In genomic region chr19:45817010-45817724, GRCh38 we compare ENCODE assay signal across 8 cellular contexts. TPM values are rescaled to one million over a fixed set of nuclear protein-coding genes. Genes with fewer than 3 reads are reported as not detected.
DNase-seq lines count a peak whose midpoint lies in the region; ATAC-seq and TF ChIP-seq lines count a peak whose summit lies in the region.

No MANE protein-coding gene starts in this region.

- no peaks in the 10 kb centered on the region for H3K27me3 ChIP-seq in PC-3 (ENCODE audit: low read length)
- peaks cover 0 to 19% (median 0%) of the 10 kb centered on the region in 4 donors for H3K27me3 ChIP-seq in esophagus squamous epithelium
- H3K27me3 ChIP-seq in naive thymus-derived CD4-positive, alpha-beta T cell (ENCODE audit: control insufficient read depth in 2 of 2, insufficient read depth in 2 of 2, low read length in 2 of 2) = no peaks in the 10 kb centered on the region

- H3K27ac ChIP-seq in PC-3 (ENCODE audit: low read length) = no peak overlapping the region
- no peak overlapping the region for H3K27ac ChIP-seq in esophagus squamous epithelium
- no peak overlapping the region for H3K27ac ChIP-seq in naive thymus-derived CD4-positive, alpha-beta T cell (ENCODE audit: low read depth, low read length)

- H3K9ac ChIP-seq in PC-3 (ENCODE audit: low read length) = no peak overlapping the region

- no peaks in the 10 kb centered on the region; the same call in 1 of the 2 replicates for H3K36me3 ChIP-seq in PC-3 (ENCODE audit: low read depth, low read length)
- H3K36me3 ChIP-seq in esophagus squamous epithelium = peaks cover 0 to 37% (median 0%) of the 10 kb centered on the region in 3 donors
- H3K36me3 ChIP-seq in naive thymus-derived CD4-positive, alpha-beta T cell (ENCODE audit: control insufficient read depth in 2 of 3, insufficient read depth in 3 of 3, low read length in 3 of 3) = peaks cover 0 to 28% (median 0%) of the 10 kb centered on the region in 3 experiments

- H3K4me3 ChIP-seq in PC-3 (ENCODE audit: low read length) (no peak overlapping the region), esophagus squamous epithelium (no peak overlapping the region)
- H3K4me3 ChIP-seq in naive thymus-derived CD4-positive, alpha-beta T cell (ENCODE audit: low read length) = no peak overlapping the region

- ATAC-seq in GM21529 (IDR thresholded peaks at IDR 0.05; ENCODE audit: unreplicated experiment) = peak; percentile 89
- peak; percentile 90 for ATAC-seq in PC-3
- peak; percentile 100 for ATAC-seq in naive thymus-derived CD4-positive, alpha-beta T cell
- peak; percentile 94 to 97 for ATAC-seq in stimulated activated naive B cell treated with anti-CD40 and anti-IgM and Interleukin-4, amounts not matched to agents 10 μg/mL and 1 μg/mL and 100 μg/mL, for 72 hours (replicated peaks)

- peak overlapping the region; percentile 72 to 92 (median 83) for H3K27ac Mint-ChIP-seq in IgD-negative memory B cell
- H3K27ac Mint-ChIP-seq in naive thymus-derived CD4-positive, alpha-beta T cell = peak overlapping the region in 7 of 9 donors; percentile 25 to 93 (median 42)
- peak overlapping the region; percentile 20 for H3K27ac Mint-ChIP-seq in stimulated activated naive B cell treated with anti-CD40 and anti-IgM and Interleukin-4, amounts not matched to agents 10 μg/mL and 1 μg/mL and 100 μg/mL, for 72 hours

- CTCF ChIA-PET in PC-3 (lab: Charles Lee) = interaction anchor here (0.5 to 0.7 kb wide), 7 partner anchors 11 to 438 kb away, joined by 3 to 13 read pairs (median 5); partner anchors contain the start of genes FBXO46 and SIX5
- CTCF ChIA-PET in naive thymus-derived CD4-positive, alpha-beta T cell (lab: Charles Lee) = interaction anchor here (0.6 to 2.4 kb wide), 10 partner anchors 9 to 192 kb away, joined by 3 to 12 read pairs (median 5); partner anchors contain the start of genes IRF2BP1, SIX5 and SYMPK

- no peaks in the 10 kb centered on the region for H3K36me3 Mint-ChIP-seq in IgD-negative memory B cell
- peaks cover 0 to 8% (median 3%) of the 10 kb centered on the region in 5 donors for H3K36me3 Mint-ChIP-seq in naive thymus-derived CD4-positive, alpha-beta T cell
- peaks cover 46 to 51% of the 10 kb centered on the region in 2 donors for H3K36me3 Mint-ChIP-seq in stimulated activated naive B cell treated with anti-CD40 and anti-IgM and Interleukin-4, amounts not matched to agents 10 μg/mL and 1 μg/mL and 100 μg/mL, for 72 hours

- 13 to 17% methylated on average over 14 to 20 of the region's 24 CpGs for WGBS in esophagus squamous epithelium, 2 donors

- H4K20me1 ChIP-seq in PC-3 (ENCODE audit: low read length) = no peaks in the 10 kb centered on the region

- H3F3A ChIP-seq in PC-3 (ENCODE audit: low read length, unreplicated experiment) = no peaks in the 10 kb centered on the region

- peak; percentile 81 for DNase-seq in DMS 273 treated with DMSO at 0.1 percent for 48 hours (lab: John Stamatoyannopoulos, UW)
- peak; percentile 91 for DNase-seq in PC-3
- DNase-seq in activated T-cell treated with anti-CD3 and anti-CD28 coated beads for 48 hours (ENCODE audit: low read depth) = peak; percentile 93
- DNase-seq in esophagus squamous epithelium (lab: John Stamatoyannopoulos, UW) = peak; percentile 66
- peak; percentile 88 to 96 (median 93) for DNase-seq in naive thymus-derived CD4-positive, alpha-beta T cell
- peak; percentile 91 for DNase-seq in stimulated activated naive B cell treated with anti-CD40 and anti-IgM and Interleukin-4, amounts not matched to agents 10 μg/mL and 1 μg/mL and 100 μg/mL, for 72 hours

- H3K9me3 ChIP-seq in PC-3 (ENCODE audit: low read length) = no peaks in the 10 kb centered on the region
- H3K9me3 ChIP-seq in esophagus squamous epithelium = no peaks in the 10 kb centered on the region
- H3K9me3 ChIP-seq in naive thymus-derived CD4-positive, alpha-beta T cell (ENCODE audit: control insufficient read depth in 2 of 3, low read length in 3 of 3) = no peaks in the 10 kb centered on the region

- peak; percentile 92 for TF ChIP-seq CTCF in PC-3 (conservative IDR thresholded peaks at IDR 0.05; ENCODE audit: low read depth, low read length)
- peak; percentile 92 to 98 (median 96) for TF ChIP-seq CTCF in esophagus squamous epithelium (IDR thresholded peaks at IDR 0.05)

- H3K4me3 Mint-ChIP-seq in IgD-negative memory B cell = peak overlapping the region in 3 of 4 donors; percentile 22 to 41 (median 36)
- peak overlapping the region in 5 of 10 donors; percentile 16 to 54 (median 45) for H3K4me3 Mint-ChIP-seq in naive thymus-derived CD4-positive, alpha-beta T cell
- H3K4me3 Mint-ChIP-seq in stimulated activated naive B cell treated with anti-CD40 and anti-IgM and Interleukin-4, amounts not matched to agents 10 μg/mL and 1 μg/mL and 100 μg/mL, for 72 hours = peak overlapping the region in 1 of 2 donors; percentile 22

- no peak overlapping the region for H2AFZ ChIP-seq in PC-3 (ENCODE audit: low read length)

- no peak overlapping the region for H3K4me2 ChIP-seq in PC-3 (ENCODE audit: low read length)

- H3K4me1 ChIP-seq in PC-3 (ENCODE audit: insufficient read depth, low read length) = no peaks in the 10 kb centered on the region; the same call in 1 of the 2 replicates
- H3K4me1 ChIP-seq in esophagus squamous epithelium = peaks cover 19 to 70% (median 20%) of the 10 kb centered on the region in 3 donors
- H3K4me1 ChIP-seq in naive thymus-derived CD4-positive, alpha-beta T cell (ENCODE audit: control insufficient read depth in 2 of 2, insufficient read depth in 2 of 2, low read length in 2 of 2) = peaks cover 0 to 4% of the 10 kb centered on the region in 2 donors

- POLR2A ChIA-PET in PC-3 (lab: Charles Lee; ENCODE audit: unreplicated experiment) = no interaction called here
- POLR2A ChIA-PET in naive thymus-derived CD4-positive, alpha-beta T cell (lab: Charles Lee) = interaction anchor here (1.2 kb wide), 1 partner anchor 48 kb away, joined by 5 read pairs; the partner anchor contains the start of gene SIX5

- intact Hi-C loops in PC-3 (cut with micrococcal nuclease) = loop anchor here (1.0 kb wide), 1 partner anchor 18 kb away; no protein-coding TSS in a partner anchor
- intact Hi-C loops in esophagus squamous epithelium (cut with DNase I) = no loop called here
- intact Hi-C loops in naive thymus-derived CD4-positive, alpha-beta T cell (cut with micrococcal nuclease) = loop anchor here (1.0 to 5.0 kb wide), 7 partner anchors 38 to 199 kb away; partner anchors contain the start of genes SYMPK (in 2 of the 2), FOXA3 (in 1 of the 2) and MYPOP (in 1 of the 2)

- no peak for TF ChIP-seq POLR2A in esophagus squamous epithelium (IDR thresholded peaks at IDR 0.05)

- H3K79me2 ChIP-seq in PC-3 (ENCODE audit: low read length) = no peaks in the 10 kb centered on the region

- no peaks in the 10 kb centered on the region for H3K9me3 Mint-ChIP-seq in IgD-negative memory B cell
- H3K9me3 Mint-ChIP-seq in naive thymus-derived CD4-positive, alpha-beta T cell = no peaks in the 10 kb centered on the region
- no peaks in the 10 kb centered on the region for H3K9me3 Mint-ChIP-seq in stimulated activated naive B cell treated with anti-CD40 and anti-IgM and Interleukin-4, amounts not matched to agents 10 μg/mL and 1 μg/mL and 100 μg/mL, for 72 hours

- H3K9me2 ChIP-seq in PC-3 (replicated peaks; ENCODE audit: low read length) = no peaks in the 10 kb centered on the region

- peaks cover 3 to 8% (median 5%) of the 10 kb centered on the region in 3 donors for H3K4me1 Mint-ChIP-seq in IgD-negative memory B cell
- peaks cover 0 to 7% (median 5%) of the 10 kb centered on the region in 7 donors for H3K4me1 Mint-ChIP-seq in naive thymus-derived CD4-positive, alpha-beta T cell
- H3K4me1 Mint-ChIP-seq in stimulated activated naive B cell treated with anti-CD40 and anti-IgM and Interleukin-4, amounts not matched to agents 10 μg/mL and 1 μg/mL and 100 μg/mL, for 72 hours = peaks cover 9 to 27% of the 10 kb centered on the region in 2 donors

- BruUV-seq in PC-3 (replicated peaks; lab: Mats Ljungman, UMichigan) = no TSS peak

- H3K27me3 Mint-ChIP-seq in IgD-negative memory B cell = peaks cover 2% of the 10 kb centered on the region
- H3K27me3 Mint-ChIP-seq in naive thymus-derived CD4-positive, alpha-beta T cell = peaks cover 0 to 20% (median 17%) of the 10 kb centered on the region in 5 donors
- peaks cover 7 to 27% of the 10 kb centered on the region in 2 donors for H3K27me3 Mint-ChIP-seq in stimulated activated naive B cell treated with anti-CD40 and anti-IgM and Interleukin-4, amounts not matched to agents 10 μg/mL and 1 μg/mL and 100 μg/mL, for 72 hours

RNA-seq across cellular contexts. Expression of gene RSPH6A, which starts 2.1 kb away (rescaled TPM):
- not detected for polyA plus RNA-seq in IgD-negative memory B cell
- total RNA-seq in PC-3 (2014; rRNA removed) (0.12 TPM in 1 of 2 replicates, not detected in the other), esophagus squamous epithelium (under 1 TPM in 1 of 4 donors, not detected in 3; 0.19 TPM)
- under 1 TPM; 0.20 to 0.78 (median 0.56) TPM for total RNA-seq in naive thymus-derived CD4-positive, alpha-beta T cell
- not detected for polyA plus RNA-seq in naive thymus-derived CD4-positive, alpha-beta T cell

RNA-seq across cellular contexts. Expression of gene DMWD, which starts 24.5 kb away (rescaled TPM):
- polyA plus RNA-seq in IgD-negative memory B cell = 16.7 TPM
- total RNA-seq in PC-3 (2014; rRNA removed) (34.9 and 50.3 TPM in 2 replicates), esophagus squamous epithelium (10 to 100 TPM in 3 of 4 donors, 1 to 10 TPM in 1; 9.1 to 32.2 (median 23.5) TPM)
- 10 to 100 TPM; 18.7 to 43.2 (median 35.4) TPM for total RNA-seq in naive thymus-derived CD4-positive, alpha-beta T cell
- polyA plus RNA-seq in naive thymus-derived CD4-positive, alpha-beta T cell = 1 to 10 TPM; 3.7 to 7.2 TPM

RNA-seq across cellular contexts. Expression of gene DMPK, which starts 34.9 kb away (rescaled TPM):
- polyA plus RNA-seq in IgD-negative memory B cell = 1.6 TPM
- total RNA-seq in PC-3 (2014; rRNA removed) (18.3 and 18.9 TPM in 2 replicates), esophagus squamous epithelium (10 to 100 TPM; 15.8 to 36.6 (median 17.2) TPM)
- total RNA-seq in naive thymus-derived CD4-positive, alpha-beta T cell = 10 to 100 TPM; 15.0 to 33.9 (median 25.2) TPM
- 1 to 10 TPM in 1 of 2 donors, under 1 TPM in 1; 0.20 to 1.8 TPM for polyA plus RNA-seq in naive thymus-derived CD4-positive, alpha-beta T cell

RNA-seq across cellular contexts. Expression of gene SYMPK, which starts 45.8 kb away (rescaled TPM):
- polyA plus RNA-seq in IgD-negative memory B cell = 26.8 TPM
- total RNA-seq in PC-3 (2014; rRNA removed) = 36.6 and 67.3 TPM in 2 replicates
- total RNA-seq in esophagus squamous epithelium = 10 to 100 TPM; 28.4 to 36.6 (median 31.6) TPM
- 100 to 1,000 TPM in 1 of 5 experiments, 10 to 100 TPM in 4; 81.3 to 110 (median 96.4) TPM for total RNA-seq in naive thymus-derived CD4-positive, alpha-beta T cell
- polyA plus RNA-seq in naive thymus-derived CD4-positive, alpha-beta T cell = 10 to 100 TPM in 1 of 2 donors, 1 to 10 TPM in 1; 9.9 to 22.7 TPM

RNA-seq across cellular contexts. Expression of gene FOXA3, which starts 47.0 kb away (rescaled TPM):
- polyA plus RNA-seq in IgD-negative memory B cell = not detected
- total RNA-seq in PC-3 (2014; rRNA removed) = 0.33 and 0.40 TPM in 2 replicates
- total RNA-seq in esophagus squamous epithelium = under 1 TPM in 1 of 4 donors, not detected in 3; 0.18 TPM
- total RNA-seq in naive thymus-derived CD4-positive, alpha-beta T cell = not detected
- polyA plus RNA-seq in naive thymus-derived CD4-positive, alpha-beta T cell = not detected

Comparison
In these comparisons a context has a peak if more than half of its experiments do, and no peak if none do; other contexts are left out.
1. H3K27ac Mint-ChIP-seq: peak in every context shown above with its lines; median percentile 83 in IgD-negative memory B cell; 42 in naive thymus-derived CD4-positive, alpha-beta T cell; 20 in stimulated activated naive B cell treated with anti-CD40 and anti-IgM and Interleukin-4, amounts not matched to agents 10 μg/mL and 1 μg/mL and 100 μg/mL, for 72 hours.